Comparison of ENCODE assay signal across 8 cellular contexts in the genomic region with DNA sequence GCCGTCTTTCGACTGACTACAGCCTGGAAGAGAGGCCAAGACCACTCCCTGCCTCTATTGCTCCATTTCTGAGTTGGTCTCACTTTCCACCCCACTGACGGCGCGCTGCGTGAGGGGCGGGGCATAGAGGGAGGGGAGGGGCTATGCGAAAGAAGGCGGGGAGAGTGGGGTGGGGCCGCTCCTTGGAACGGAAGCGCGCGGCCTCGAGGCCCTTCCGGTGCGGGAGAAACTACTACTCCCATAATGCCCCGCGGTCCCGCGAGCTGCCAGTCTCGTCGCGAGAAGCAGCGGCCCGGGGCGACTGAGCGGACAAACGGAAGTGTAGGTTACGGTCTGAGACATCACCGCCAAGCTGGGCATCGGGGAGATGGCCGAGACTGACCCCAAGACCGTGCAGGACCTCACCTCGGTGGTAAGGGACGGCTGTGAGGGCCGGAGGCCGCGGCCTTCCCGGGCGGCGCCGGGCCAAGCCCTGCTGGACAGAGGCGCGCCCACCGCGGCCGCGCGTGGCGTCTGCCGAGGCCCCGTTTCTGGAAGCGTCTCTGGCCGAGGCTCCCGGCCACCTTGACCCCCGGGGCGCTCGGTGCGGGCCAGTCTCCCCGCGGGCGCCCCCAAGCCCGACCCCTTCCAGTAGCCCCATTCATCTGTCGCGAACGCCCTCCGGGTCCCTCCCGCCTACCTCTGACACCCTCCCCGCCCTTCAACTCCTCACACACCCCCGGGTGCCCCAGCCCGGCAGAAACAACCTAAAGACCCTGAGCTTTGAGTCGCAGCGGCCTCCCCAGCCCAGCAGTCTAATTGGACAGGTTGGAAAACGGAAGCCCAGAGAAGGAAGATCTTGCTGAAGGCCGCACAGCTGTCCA. TPM values are rescaled to one million over a fixed set of nuclear protein-coding genes. Genes with fewer than 3 reads are reported as not detected.
DNase-seq lines count a peak whose midpoint lies in the region; ATAC-seq and TF ChIP-seq lines count a peak whose summit lies in the region.

A gene (plus strand): TSS at position 269 of the 863 bp plus-strand sequence. CDS start 99 bp downstream, at position 368.

- intact Hi-C loops in T-helper 1 cell treated with Interleukin-12 subunit alpha and Interleukin-12 subunit beta and Interleukin-4 antibody, amounts not matched to agents 30 ng/mL and 1 ng/mL, for 36 hours (cut with micrococcal nuclease), result loop anchor here (1.0 to 5.0 kb wide), 14 partner anchors 18 to 1796 kb away; a partner anchor contains a TSS
- intact Hi-C loops in adrenal gland (cut with DNase I), result no loop called here
- intact Hi-C loops in left cardiac atrium (cut with DNase I), result no loop called here
- intact Hi-C loops in posterior vena cava (cut with DNase I), result no loop called here
- intact Hi-C loops in upper lobe of right lung (cut with DNase I), result no loop called here

- TF ChIP-seq CTCF in GM13977 (IDR thresholded peaks at IDR 0.05; ENCODE audit: extremely low read depth, insufficient read depth, missing control alignments) (no peak), adrenal gland (IDR thresholded peaks at IDR 0.05) (peak in 1 of 6 experiments; percentile 7), upper lobe of right lung (IDR thresholded peaks at IDR 0.05) (no peak)

- H3K27me3 ChIP-seq in adrenal gland, result no peaks in the 10 kb centered on the region
- H3K27me3 ChIP-seq in upper lobe of right lung, result no peaks in the 10 kb centered on the region

- peaks cover 0 to 30% of the 10 kb centered on the region in 2 donors for H3K36me3 ChIP-seq in adrenal gland (replicated peaks in 1 of 2)
- H3K36me3 ChIP-seq in upper lobe of right lung, result peaks cover 37% of the 10 kb centered on the region

- H3K27ac ChIP-seq in adrenal gland, result peak within 1 kb of the TSS in 4 of 5 donors; percentile 42 to 85 (median 77)
- peak within 1 kb of the TSS; percentile 82 for H3K27ac ChIP-seq in upper lobe of right lung

- WGBS in adrenal gland, 4 donors, result 0 to 2% (median 1%) methylated on average over 4 to 76 of the region's 76 CpGs

- H3K4me1 ChIP-seq in adrenal gland (replicated peaks in 1 of 2) (peaks cover 19 to 35% of the 10 kb centered on the region in 2 donors), upper lobe of right lung (peaks cover 17% of the 10 kb centered on the region)

- no peaks in the 10 kb centered on the region for H3K9me3 ChIP-seq in adrenal gland (replicated peaks in 1 of 3)
- H3K9me3 ChIP-seq in upper lobe of right lung, result no peaks in the 10 kb centered on the region

- H3K4me3 ChIP-seq in adrenal gland, result peak within 1 kb of the TSS; percentile 10 to 76 (median 52)
- peak within 1 kb of the TSS; percentile 84 for H3K4me3 ChIP-seq in upper lobe of right lung

- ATAC-seq in HG02840 (IDR thresholded peaks at IDR 0.05; ENCODE audit: low FRiP score, unreplicated experiment) (peak; percentile 94), left cardiac atrium (peak; percentile 98 to 99), upper lobe of right lung (peak; percentile 99)

- peak in 1 of 2 donors; percentile 61 for TF ChIP-seq POLR2A in adrenal gland (IDR thresholded peaks at IDR 0.05)

- in situ Hi-C loops in GM13977 (cut with MboI; ENCODE audit: low pct_unique_long_range_greater_than_20kb, low sequenced_read_pairs, unreplicated experiment), result no loop called here

- peak; percentile 97 for DNase-seq in GM13977 (ENCODE audit: low spot score)
- peak; percentile 86 for DNase-seq in NCI-H146 (lab: John Stamatoyannopoulos, UW)
- DNase-seq in adrenal gland, result peak; percentile 94 to 97 (median 95)
- peak; percentile 97 for DNase-seq in left cardiac atrium
- DNase-seq in posterior vena cava (ENCODE audit: low spot score), result peak; percentile 99
- DNase-seq in upper lobe of right lung, result peak; percentile 98

RNA-seq across cellular contexts. Expression of the gene that starts here (rescaled TPM):
- 70.4 and 82.9 TPM in 2 replicates for total RNA-seq in T-helper 1 cell treated with Interleukin-12 subunit alpha and Interleukin-12 subunit beta and Interleukin-4 antibody, amounts not matched to agents 30 ng/mL and 1 ng/mL, for 36 hours
- 100 to 1,000 TPM in 4 of 8 donors, 10 to 100 TPM in 4; 11.0 to 173 (median 93.4) TPM for total RNA-seq in adrenal gland
- polyA plus RNA-seq in adrenal gland, result 100 to 1,000 TPM in 1 of 3 donors, 10 to 100 TPM in 2; 37.7 to 204 (median 79.4) TPM
- total RNA-seq in left cardiac atrium, result 100 to 1,000 TPM; 145 to 160 TPM
- total RNA-seq in posterior vena cava, result 10 to 100 TPM; 68.8 to 81.1 TPM
- total RNA-seq in upper lobe of right lung, result 86.2 TPM

Comparison
In these comparisons a context has a peak if more than half of its experiments do, and no peak if none do; other contexts are left out.
1. Peak in every context shown above with its lines: DNase-seq, ATAC-seq, H3K4me3 ChIP-seq and H3K27ac ChIP-seq.